In the genomic region with DNA sequence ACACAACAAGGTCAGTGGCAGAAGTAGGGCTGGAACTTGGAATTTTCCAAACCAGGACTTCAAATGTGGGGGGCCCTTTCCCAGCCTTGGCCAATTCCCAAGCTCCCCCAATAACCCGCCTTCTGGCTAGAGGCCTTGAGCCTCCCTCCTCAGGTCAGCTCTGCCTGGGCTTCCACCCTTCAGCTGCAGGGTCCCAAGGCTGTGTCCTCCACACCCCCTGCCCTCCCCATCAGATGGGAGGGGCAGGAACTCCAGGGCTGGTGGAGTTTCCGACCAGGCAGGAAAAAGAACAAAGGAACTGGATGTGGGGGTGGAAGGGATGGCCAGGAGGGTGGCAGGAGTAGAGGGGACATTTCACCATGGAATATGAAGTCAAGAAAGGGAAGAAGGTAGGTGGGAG, we compare ENCODE assay signal across 15 cellular contexts. TPM values are rescaled to one million over a fixed set of nuclear protein-coding genes. Genes with fewer than 3 reads are reported as not detected.
DNase-seq lines count a peak whose midpoint lies in the region; ATAC-seq and TF ChIP-seq lines count a peak whose summit lies in the region.
"Had no signal": no experiment of that assay in that cellular context is flagged by ENCODE, and none has a peak within 500 bp of the region (broad histone marks: within the 10 kb centered on the region; RNA-seq: fewer than 3 reads in every experiment).

A gene (plus strand): TSS at position 343 of the 400 bp plus-strand sequence. CDS start 17 bp downstream, at position 360.

- no peak within 1 kb of the TSS for H2AFZ ChIP-seq in parathyroid adenoma

- H3K9me3 ChIP-seq in left ventricle myocardium inferior (replicated peaks), result no peaks in the 10 kb centered on the region
- H3K9me3 ChIP-seq in parathyroid adenoma (ENCODE audit: control insufficient read depth, low read length), result no peaks in the 10 kb centered on the region
- no peaks in the 10 kb centered on the region for H3K9me3 ChIP-seq in uterus
- H3K9me3 ChIP-seq: BE2C had no signal

- no peaks in the 10 kb centered on the region for H3K79me2 ChIP-seq in parathyroid adenoma

- peak within 1 kb of the TSS; percentile 66 for H3K4me3 ChIP-seq in left ventricle myocardium inferior
- H3K4me3 ChIP-seq in parathyroid adenoma (ENCODE audit: low read depth, low read length), result peak within 1 kb of the TSS; percentile 33
- peak within 1 kb of the TSS in 1 of 2 donors; percentile 15 for H3K4me3 ChIP-seq in uterus

- no peak within 1 kb of the TSS for H3K4me2 ChIP-seq in parathyroid adenoma (ENCODE audit: low read length)

- peaks cover 67% of the 10 kb centered on the region for H3K4me1 ChIP-seq in left ventricle myocardium inferior
- no peaks in the 10 kb centered on the region for H3K4me1 ChIP-seq in parathyroid adenoma
- H3K4me1 ChIP-seq in uterus, result no peaks in the 10 kb centered on the region

- no peak for TF ChIP-seq POLR2A in uterus (IDR thresholded peaks at IDR 0.05)

- peak; percentile 65 for DNase-seq in dermis blood vessel endothelial cell
- peak; percentile 45 for DNase-seq in left ventricle myocardium inferior
- peak in 1 of 2 donors; percentile 43 for DNase-seq in uterus
- DNase-seq in NCI-H748 treated with DMSO at 0.1 percent for 48 hours (lab: John Stamatoyannopoulos, UW), result no peak
- DNase-seq in SHP77 (lab: John Stamatoyannopoulos, UW), result no peak
- DNase-seq: activated CD4-positive, alpha-beta T cell treated with anti-CD3 and anti-CD28 coated beads for 1 hour; activated naive CD4-positive, alpha-beta T cell treated with Interleukin-2 at 50 U/mL for 16 hours; BE2C; MM.1S; naive thymus-derived CD8-positive, alpha-beta T cell; NCI-H1694 treated with DMSO at 0.1 percent for 48 hours; SHP77 treated with DMSO at 0.1 percent for 48 hours had no signal

- H3K9ac ChIP-seq in parathyroid adenoma, result no peak within 1 kb of the TSS

- ATAC-seq in HG03025 (IDR thresholded peaks at IDR 0.05; ENCODE audit: low FRiP score, unreplicated experiment), result no peak
- ATAC-seq: naive thymus-derived CD8-positive, alpha-beta T cell had no signal

- peak within 1 kb of the TSS; percentile 89 for H3K27ac ChIP-seq in left ventricle myocardium inferior (replicated peaks)
- peak within 1 kb of the TSS; percentile 17 for H3K27ac ChIP-seq in parathyroid adenoma
- H3K27ac ChIP-seq in uterus, result peak within 1 kb of the TSS; percentile 33 to 52

- no peak for TF ChIP-seq CTCF in left ventricle myocardium inferior (IDR thresholded peaks at IDR 0.05; ENCODE audit: borderline replicate concordance)
- TF ChIP-seq CTCF in parathyroid adenoma (IDR thresholded peaks at IDR 0.05), result no peak
- TF ChIP-seq CTCF in uterus (IDR thresholded peaks at IDR 0.05), result no peak

- intact Hi-C loops in left ventricle myocardium inferior (cut with micrococcal nuclease), result no loop called here
- intact Hi-C loops in uterus (cut with DNase I; ENCODE audit: low total_unique reads), result no loop called here

- H3K36me3 ChIP-seq in left ventricle myocardium inferior (no peaks in the 10 kb centered on the region), parathyroid adenoma (ENCODE audit: control insufficient read depth, insufficient read depth, low read length) (no peaks in the 10 kb centered on the region), uterus (no peaks in the 10 kb centered on the region)
- H3K36me3 ChIP-seq: BE2C had no signal

- H3K27me3 ChIP-seq in left ventricle myocardium inferior (ENCODE audit: low read depth) (peaks cover 35% of the 10 kb centered on the region), parathyroid adenoma (ENCODE audit: control insufficient read depth, insufficient read depth, low read length) (no peaks in the 10 kb centered on the region), uterus (no peaks in the 10 kb centered on the region)
- H3K27me3 ChIP-seq: BE2C had no signal

RNA-seq across cellular contexts. Expression of the gene that starts here (rescaled TPM):
- 31.1 and 35.5 TPM in 2 replicates for total RNA-seq in dermis blood vessel endothelial cell
- 7.5 TPM for total RNA-seq in left ventricle myocardium inferior
- total RNA-seq in uterus, result 10 to 100 TPM in 2 of 4 donors, 1 to 10 TPM in 2; 3.5 to 21.9 (median 10.0) TPM
- total RNA-seq: naive thymus-derived CD8-positive, alpha-beta T cell; T-helper 2 cell treated with Interferon-gamma antibody and Interleukin-4, amounts not matched to agents 100 ng/mL and 5 ng/mL, for 36 hours had no signal

Comparison
In these comparisons a context has a peak if more than half of its experiments do, and no peak if none do; other contexts are left out.
1. DNase-seq: peak in dermis blood vessel endothelial cell (single experiment) and left ventricle myocardium inferior (single experiment); none in NCI-H748 treated with DMSO at 0.1 percent for 48 hours (single experiment) and SHP77 (0 of 2).
2. H3K27ac ChIP-seq: peak in every context shown above with its lines; median percentile 89 in left ventricle myocardium inferior; 42 in uterus; 17 in parathyroid adenoma.